In the genomic region with DNA sequence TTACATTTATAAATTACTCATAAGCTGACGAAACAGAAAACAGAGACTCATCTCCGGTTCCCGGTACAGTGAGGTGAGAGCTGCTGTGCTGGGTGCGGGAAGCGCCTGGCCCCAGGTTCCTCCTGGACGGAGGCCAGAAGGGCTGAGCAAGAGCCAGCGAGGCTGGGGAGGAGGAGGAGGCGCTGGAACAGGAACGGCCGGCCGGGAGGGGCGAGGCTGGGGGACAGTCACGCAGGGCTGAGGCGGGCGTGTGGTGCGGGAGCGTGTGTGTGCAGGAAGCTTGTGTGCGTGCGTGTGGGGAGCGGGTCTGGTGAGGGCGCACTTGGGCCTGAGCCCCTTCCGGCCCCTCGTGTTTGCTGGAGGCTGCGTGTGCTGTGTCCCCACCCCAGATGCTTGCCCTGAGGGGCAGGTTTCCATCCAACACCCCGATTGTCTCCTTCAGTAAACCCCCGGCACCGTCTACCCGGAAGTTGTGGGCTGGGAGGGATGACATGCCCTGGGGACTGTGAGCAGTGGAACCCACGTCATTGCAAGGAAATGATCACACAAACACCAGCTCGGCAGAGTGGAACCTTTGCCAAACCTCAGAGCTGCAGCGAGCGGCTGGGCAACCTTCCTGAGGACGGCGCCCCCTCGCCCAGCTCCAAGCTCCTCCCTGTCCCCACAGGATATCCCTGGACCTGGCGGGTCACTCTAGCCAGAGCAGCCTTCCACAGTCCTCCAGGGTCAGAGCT, we compare ENCODE assay signal across 8 cellular contexts. TPM values are rescaled to one million over a fixed set of nuclear protein-coding genes. Genes with fewer than 3 reads are reported as not detected.
DNase-seq lines count a peak whose midpoint lies in the region; ATAC-seq and TF ChIP-seq lines count a peak whose summit lies in the region.

No MANE protein-coding gene starts in this region.

- H3K9me3 Mint-ChIP-seq in activated CD8-positive, alpha-beta T cell treated with anti-CD3 and anti-CD28 coated beads for 36 hours, result no peaks in the 10 kb centered on the region
- no peaks in the 10 kb centered on the region for H3K9me3 Mint-ChIP-seq in Caco-2 (ENCODE audit: unreplicated experiment)

- no peak overlapping the region for H3K9ac ChIP-seq in mesendoderm (ENCODE audit: low read length)

- H3K27ac ChIP-seq in dorsolateral prefrontal cortex (peak overlapping the region in 58 of 59 donors; percentile 42 to 94 (median 86)), mesendoderm (ENCODE audit: low read depth, low read length) (no peak overlapping the region)

- no peaks in the 10 kb centered on the region for H3K79me2 ChIP-seq in mesendoderm (ENCODE audit: control insufficient read depth, insufficient read depth, low read length)

- H4K8ac ChIP-seq in mesendoderm (ENCODE audit: low read depth, low read length), result no peak overlapping the region

- no peak overlapping the region for H2BK5ac ChIP-seq in mesendoderm (ENCODE audit: low read length)

- no peak overlapping the region for H2BK15ac ChIP-seq in mesendoderm (replicated peaks; ENCODE audit: low read depth)

- CTCF ChIA-PET in activated CD8-positive, alpha-beta T cell treated with anti-CD3 and anti-CD28 coated beads for 36 hours (lab: Charles Lee), result interaction anchor here (0.7 to 8.4 kb wide), 7 partner anchors 8 to 62 kb away, joined by 3 to 68 read pairs (median 9); a partner anchor contains a TSS
- CTCF ChIA-PET in Caco-2 (lab: Charles Lee), result no interaction called here

- H3K4me1 Mint-ChIP-seq in activated CD8-positive, alpha-beta T cell treated with anti-CD3 and anti-CD28 coated beads for 36 hours (ENCODE audit: low read depth), result peaks cover 78% of the 10 kb centered on the region
- H3K4me1 Mint-ChIP-seq in Caco-2 (ENCODE audit: low read depth, unreplicated experiment), result peaks cover 16% of the 10 kb centered on the region

- H3K79me1 ChIP-seq in mesendoderm (ENCODE audit: low read length), result no peaks in the 10 kb centered on the region

- H3K36me3 ChIP-seq in mesendoderm (ENCODE audit: control insufficient read depth, insufficient read depth, low read length) (no peaks in the 10 kb centered on the region), Caco-2 (ENCODE audit: control insufficient read depth, insufficient read depth, low read length) (no peaks in the 10 kb centered on the region)

- H3K36me3 Mint-ChIP-seq in activated CD8-positive, alpha-beta T cell treated with anti-CD3 and anti-CD28 coated beads for 36 hours (ENCODE audit: low read depth), result peaks cover 5% of the 10 kb centered on the region
- peaks cover under 1% of the 10 kb centered on the region for H3K36me3 Mint-ChIP-seq in Caco-2 (ENCODE audit: insufficient read depth, unreplicated experiment)

- H3K9me3 ChIP-seq in Caco-2, result no peaks in the 10 kb centered on the region

- no peak overlapping the region for H2AK5ac ChIP-seq in mesendoderm (ENCODE audit: low read length)

- intact Hi-C loops in activated CD8-positive, alpha-beta T cell treated with anti-CD3 and anti-CD28 coated beads for 36 hours (cut with micrococcal nuclease), result no loop called here
- intact Hi-C loops in dorsolateral prefrontal cortex (cut with DNase I), result loop anchor here in 1 of 2 donors (2.0 to 10.0 kb wide), 2 partner anchors 59 to 263 kb away; a partner anchor contains a TSS
- intact Hi-C loops in Caco-2 (cut with micrococcal nuclease; ENCODE audit: unreplicated experiment), result no loop called here

- no peak overlapping the region for H4K5ac ChIP-seq in mesendoderm (ENCODE audit: low read length)

- peak overlapping the region; percentile 100 for H3K27ac Mint-ChIP-seq in activated CD8-positive, alpha-beta T cell treated with anti-CD3 and anti-CD28 coated beads for 36 hours
- H3K27ac Mint-ChIP-seq in Caco-2 (ENCODE audit: unreplicated experiment), result no peak overlapping the region

- no peak overlapping the region for H3K18ac ChIP-seq in mesendoderm (ENCODE audit: low read length)

- H3K27me3 ChIP-seq in dorsolateral prefrontal cortex (no peaks in the 10 kb centered on the region), mesendoderm (ENCODE audit: insufficient read depth, low read length, poor library complexity) (no peaks in the 10 kb centered on the region), Caco-2 (replicated peaks; ENCODE audit: control insufficient read depth, insufficient read depth, low read length) (no peaks in the 10 kb centered on the region)

- H3K4ac ChIP-seq in mesendoderm (ENCODE audit: low read depth, low read length), result no peak overlapping the region

- TF ChIP-seq CTCF in activated CD8-positive, alpha-beta T cell treated with anti-CD3 and anti-CD28 coated beads for 36 hours (IDR thresholded peaks at IDR 0.05), result no peak
- peak in 7 of 56 donors; percentile 7 to 24 (median 13) for TF ChIP-seq CTCF in dorsolateral prefrontal cortex (IDR thresholded peaks at IDR 0.05 in 54 of 56, conservative IDR thresholded peaks at IDR 0.05 in 2 of 56; ENCODE audit: low read depth in 1 of 56, partially characterized antibody in 56 of 56)
- no peak for TF ChIP-seq CTCF in Caco-2 (IDR thresholded peaks at IDR 0.05; ENCODE audit: insufficient read depth in 1 of 2, low read depth in 1 of 2, low read length in 1 of 2, severe bottlenecking in 1 of 2, unreplicated experiment in 1 of 2)

- H3K4me3 Mint-ChIP-seq in activated CD8-positive, alpha-beta T cell treated with anti-CD3 and anti-CD28 coated beads for 36 hours, result peak overlapping the region; percentile 90
- H3K4me3 Mint-ChIP-seq in Caco-2 (ENCODE audit: unreplicated experiment), result no peak overlapping the region

- H3K4me2 ChIP-seq in mesendoderm (ENCODE audit: low read length), result no peak overlapping the region

- H3K4me3 ChIP-seq in GM08714 (ENCODE audit: low read length) (peak overlapping the region; percentile 69; the same call in 1 of the 2 replicates), dorsolateral prefrontal cortex (peak overlapping the region; percentile 27 to 73 (median 53)), mesendoderm (ENCODE audit: low read length) (no peak overlapping the region), Caco-2 (ENCODE audit: low read depth, low read length) (no peak overlapping the region)

- peak; percentile 49 for ATAC-seq in HG02623 (IDR thresholded peaks at IDR 0.05; ENCODE audit: unreplicated experiment)
- ATAC-seq in activated CD8-positive, alpha-beta T cell treated with anti-CD3 and anti-CD28 coated beads for 36 hours, result peak; percentile 72

- no peaks in the 10 kb centered on the region for H3K4me1 ChIP-seq in mesendoderm (ENCODE audit: control insufficient read depth, low read depth, low read length)
- peaks cover 40% of the 10 kb centered on the region for H3K4me1 ChIP-seq in Caco-2

- POLR2A ChIA-PET in activated CD8-positive, alpha-beta T cell treated with anti-CD3 and anti-CD28 coated beads for 36 hours (lab: Charles Lee), result interaction anchor here (0.5 to 11.5 kb wide), 25 partner anchors 8 to 464 kb away, joined by 3 to 227 read pairs (median 4); a partner anchor contains a TSS
- POLR2A ChIA-PET in Caco-2 (lab: Charles Lee), result interaction anchor here (0.6 kb wide), 1 partner anchor 767 kb away, joined by 4 read pairs; no protein-coding TSS in a partner anchor

- BruUV-seq in Caco-2 (replicated peaks; lab: Mats Ljungman, UMichigan), result no TSS peak

- peak overlapping the region; percentile 18 for H3K23ac ChIP-seq in mesendoderm (ENCODE audit: low read length)

- peak; percentile 97 for DNase-seq in NCI-H460 (ENCODE audit: extremely low read depth, low read depth)
- peak; percentile 97 for DNase-seq in activated CD8-positive, alpha-beta T cell treated with anti-CD3 and anti-CD28 coated beads for 36 hours
- peak; percentile 42 to 89 (median 75) for DNase-seq in dorsolateral prefrontal cortex
- DNase-seq in mesendoderm, result no peak
- DNase-seq in stimulated activated CD8-positive, alpha-beta memory T cell treated with anti-CD3 and anti-CD28 coated beads, Interleukin-15, amount 100 ng/mL, for 48 hours (ENCODE audit: low read depth in 2 of 2), result peak; percentile 89 to 92
- no peak for DNase-seq in Caco-2

- H3K27me3 Mint-ChIP-seq in activated CD8-positive, alpha-beta T cell treated with anti-CD3 and anti-CD28 coated beads for 36 hours, result no peaks in the 10 kb centered on the region
- H3K27me3 Mint-ChIP-seq in Caco-2 (ENCODE audit: insufficient read depth, unreplicated experiment), result no peaks in the 10 kb centered on the region

- no CpG with 5 or more reads among the region's 36 CpGs for WGBS in mesendoderm (ENCODE audit: extremely low coverage, insufficient coverage, low lambda C conversion rate)

- no peak overlapping the region for H2BK120ac ChIP-seq in mesendoderm (ENCODE audit: low read depth, low read length)

- peak overlapping the region; percentile 40 for H3K56ac ChIP-seq in mesendoderm (ENCODE audit: low read length)

RNA-seq across cellular contexts. Expression of a gene that starts 19.4 kb away (rescaled TPM):
- total RNA-seq in NCI-H460 (2014; rRNA removed; shearing (Covaris generic)), result 0.32 TPM in 1 of 2 replicates, not detected in the other
- polyA plus RNA-seq in NCI-H460 (2014; cell fraction: nucleus; rRNA removed), result 0.72 and 0.98 TPM in 2 replicates
- 100 to 1,000 TPM; 289 to 292 TPM for total RNA-seq in activated CD8-positive, alpha-beta T cell treated with anti-CD3 and anti-CD28 coated beads for 36 hours
- total RNA-seq in dorsolateral prefrontal cortex (1 to 10 TPM in 24 of 120 experiments, under 1 TPM in 50, not detected in 46; 0.24 to 2.2 (median 0.71) TPM), Caco-2 (2022) (0.37 and 0.93 TPM in 2 replicates)
- 0.34 TPM for polyA plus RNA-seq in mesendoderm (2013, experiment 1 of 2)
- 0.39 TPM for polyA plus RNA-seq in mesendoderm (2013, experiment 2 of 2)

RNA-seq across cellular contexts. Expression of a gene that starts 24.5 kb away (rescaled TPM):
- total RNA-seq in NCI-H460 (2014; rRNA removed; shearing (Covaris generic)), result 26.6 and 31.6 TPM in 2 replicates
- polyA plus RNA-seq in NCI-H460 (2014; cell fraction: nucleus; rRNA removed), result 56.2 and 79.0 TPM in 2 replicates
- total RNA-seq in activated CD8-positive, alpha-beta T cell treated with anti-CD3 and anti-CD28 coated beads for 36 hours, result 10 to 100 TPM; 90.6 to 97.0 TPM
- total RNA-seq in dorsolateral prefrontal cortex (100 to 1,000 TPM in 117 of 120 experiments, 10 to 100 TPM in 3; 96.2 to 160 (median 125) TPM), Caco-2 (2022) (196 TPM in 2 replicates)
- 76.4 TPM for polyA plus RNA-seq in mesendoderm (2013, experiment 1 of 2)
- polyA plus RNA-seq in mesendoderm (2013, experiment 2 of 2), result 75.9 TPM

RNA-seq across cellular contexts. Expression of a gene that starts 35.6 kb away (rescaled TPM):
- 13.0 and 19.3 TPM in 2 replicates for total RNA-seq in NCI-H460 (2014; rRNA removed; shearing (Covaris generic))
- polyA plus RNA-seq in NCI-H460 (2014; cell fraction: nucleus; rRNA removed), result 14.4 and 23.8 TPM in 2 replicates
- total RNA-seq in activated CD8-positive, alpha-beta T cell treated with anti-CD3 and anti-CD28 coated beads for 36 hours, result under 1 TPM; 0.45 to 0.50 TPM
- 10 to 100 TPM in 3 of 120 experiments, 1 to 10 TPM in 85, under 1 TPM in 30, not detected in 2; 0.33 to 16.8 (median 1.9) TPM for total RNA-seq in dorsolateral prefrontal cortex
- polyA plus RNA-seq in mesendoderm (2013, experiment 1 of 2), result 0.03 TPM
- 0.01 TPM for polyA plus RNA-seq in mesendoderm (2013, experiment 2 of 2)
- total RNA-seq in Caco-2 (2022), result 0.37 and 0.75 TPM in 2 replicates

Comparison
In these comparisons a context has a peak if more than half of its experiments do, and no peak if none do; other contexts are left out.
1. H3K4me3 ChIP-seq: peak in GM08714 (single experiment) and dorsolateral prefrontal cortex (59 of 59); none in mesendoderm (single experiment) and Caco-2 (single experiment).
2. DNase-seq: peak in NCI-H460 (single experiment), activated CD8-positive, alpha-beta T cell treated with anti-CD3 and anti-CD28 coated beads for 36 hours (single experiment), dorsolateral prefrontal cortex (10 of 10) and stimulated activated CD8-positive, alpha-beta memory T cell treated with anti-CD3 and anti-CD28 coated beads, Interleukin-15, amount 100 ng/mL, for 48 hours (2 of 2); none in mesendoderm (single experiment) and Caco-2 (0 of 2).
3. RNA of a gene that starts 19.4 kb away (total RNA-seq): 289 to 292 TPM in activated CD8-positive, alpha-beta T cell treated with anti-CD3 and anti-CD28 coated beads for 36 hours; 0.37 to 0.93 TPM in Caco-2, 0.24 to 2.2 TPM in dorsolateral prefrontal cortex and 0.32 TPM in NCI-H460; every median in the first group is over 10 times any median in the second.